Comparison of ENCODE assay signal across 2 cellular contexts in genomic region chr16:11313493-11314308, GRCh38.
TF ChIP-seq lines count a peak whose summit lies in the region.

No MANE protein-coding gene starts in this region.

TF ChIP-seq in GM23338, 12 proteins besides CTCF, POLR2A, EP300 and RAD21:
- TF ChIP-seq ZNF331 (CRISPR knock-in tag; IDR thresholded peaks at IDR 0.05; ENCODE audit: low read depth): no peak
- TF ChIP-seq JUNB (IDR thresholded peaks at IDR 0.05; ENCODE audit: unreplicated experiment): no peak
- no peak for TF ChIP-seq CREB1 (CRISPR knock-in tag; IDR thresholded peaks at IDR 0.05; ENCODE audit: low read depth)
- no peak for TF ChIP-seq EZH2 (IDR thresholded peaks at IDR 0.05; ENCODE audit: low read depth, unreplicated experiment)
- no peak for TF ChIP-seq ETS1 (IDR thresholded peaks at IDR 0.05)
- no peak for TF ChIP-seq STAT1 (IDR thresholded peaks at IDR 0.05; ENCODE audit: unreplicated experiment)
- TF ChIP-seq ZNF462 (CRISPR knock-in tag; IDR thresholded peaks at IDR 0.05): no peak
- no peak; the same call in 1 of the 2 replicates for TF ChIP-seq POLR2AphosphoS5 (IDR thresholded peaks at IDR 0.05; ENCODE audit: low read depth)
- no peak for TF ChIP-seq EZH2phosphoT487 (IDR thresholded peaks at IDR 0.05; ENCODE audit: unreplicated experiment)
- no peak for TF ChIP-seq ZNF114 (CRISPR knock-in tag; IDR thresholded peaks at IDR 0.05)
- TF ChIP-seq NANOG (IDR thresholded peaks at IDR 0.05; ENCODE audit: borderline replicate concordance): no peak
- TF ChIP-seq REST (IDR thresholded peaks at IDR 0.05; ENCODE audit: unreplicated experiment): no peak

TF ChIP-seq in WTC11, 78 proteins besides CTCF, POLR2A, EP300 and RAD21:
- TF ChIP-seq TP53 (CRISPR knock-in tag; IDR thresholded peaks at IDR 0.05) (no peak), ZNF121 (CRISPR knock-in tag; IDR thresholded peaks at IDR 0.05) (0 out of 2 replicates have a peak, but pooled peaks have one; percentile 43)
